ENCODE assay signal across 12 cellular contexts in genomic region chr7:130944997-130945396, GRCh38.
DNase-seq lines count a peak whose midpoint lies in the region; ATAC-seq and TF ChIP-seq lines count a peak whose summit lies in the region.
"Had no signal": no experiment of that assay in that cellular context is flagged by ENCODE, and none has a peak within 500 bp of the region (broad histone marks: within the 10 kb centered on the region; RNA-seq: fewer than 3 reads in every experiment).

No MANE protein-coding gene starts in this region.

- WGBS in upper lobe of left lung, 2 donors: 54 to 64% methylated on average over 1 of the region's 1 CpG

- TF ChIP-seq POLR2A in upper lobe of left lung (IDR thresholded peaks at IDR 0.05): no peak

- H3K4me3 Mint-ChIP-seq in activated T-cell treated with anti-CD3 and anti-CD28 coated beads, Interleukin-2, amount 50 U/mL, for 72 hours: peak overlapping the region; percentile 72 to 96
- H3K4me3 Mint-ChIP-seq in T-helper 17 cell (peak overlapping the region; percentile 85), endothelial cell (ENCODE audit: unreplicated experiment) (no peak overlapping the region)

- H3K36me3 Mint-ChIP-seq in activated T-cell treated with anti-CD3 and anti-CD28 coated beads, Interleukin-2, amount 50 U/mL, for 72 hours (ENCODE audit: insufficient read depth in 2 of 2): peaks cover 31 to 70% of the 10 kb centered on the region in 2 donors
- H3K36me3 Mint-ChIP-seq in T-helper 17 cell (ENCODE audit: low read depth): peaks cover 20% of the 10 kb centered on the region
- H3K36me3 Mint-ChIP-seq in endothelial cell (ENCODE audit: low read depth, unreplicated experiment): no peaks in the 10 kb centered on the region

- H3K9me3 ChIP-seq in T-helper 17 cell (ENCODE audit: control insufficient read depth, low read length, poor library complexity, severe bottlenecking): no peaks in the 10 kb centered on the region
- H3K9me3 ChIP-seq in fibroblast of lung (ENCODE audit: control insufficient read depth, insufficient read depth, low read depth, low read length): no peaks in the 10 kb centered on the region
- H3K9me3 ChIP-seq in upper lobe of left lung: no peaks in the 10 kb centered on the region

- H3K4me1 ChIP-seq in fibroblast of lung (ENCODE audit: control insufficient read depth, extremely low read depth, insufficient read depth, low read length) (peaks cover 20% of the 10 kb centered on the region), upper lobe of left lung (peaks cover 26 to 76% (median 48%) of the 10 kb centered on the region in 4 donors)

- no peak overlapping the region for H3K4me2 ChIP-seq in fibroblast of lung (ENCODE audit: extremely low read depth, insufficient read depth, low read length)

- H3K9me3 Mint-ChIP-seq in activated T-cell treated with anti-CD3 and anti-CD28 coated beads, Interleukin-2, amount 50 U/mL, for 72 hours: no peaks in the 10 kb centered on the region
- no peaks in the 10 kb centered on the region for H3K9me3 Mint-ChIP-seq in endothelial cell (ENCODE audit: unreplicated experiment)

- ATAC-seq in activated T-cell treated with anti-CD3 and anti-CD28 coated beads, Interleukin-2, amount 50 U/mL, for 72 hours (replicated peaks in 1 of 2): peak; percentile 18 to 26
- ATAC-seq in T-helper 17 cell (peak; percentile 3), upper lobe of left lung (ENCODE audit: low FRiP score in 2 of 2) (no peak), HG02852 (IDR thresholded peaks at IDR 0.05; ENCODE audit: unreplicated experiment) (no peak)

- no peak overlapping the region for H3K9ac ChIP-seq in fibroblast of lung (ENCODE audit: insufficient read depth, low read length)

- H3K27ac ChIP-seq in fibroblast of lung (ENCODE audit: insufficient read depth, low read length) (peak overlapping the region; percentile 91), upper lobe of left lung (peak overlapping the region in 3 of 4 donors; percentile 17 to 83 (median 68))

- no peak for TF ChIP-seq EP300 in upper lobe of left lung (IDR thresholded peaks at IDR 0.05)

- no peaks in the 10 kb centered on the region for H4K20me1 ChIP-seq in fibroblast of lung (ENCODE audit: control insufficient read depth, extremely low read depth, insufficient read depth, low read length)

- H3K36me3 ChIP-seq in fibroblast of lung (ENCODE audit: control insufficient read depth, insufficient read depth, low read length): peaks cover 3% of the 10 kb centered on the region
- peaks cover 0 to 24% (median 3%) of the 10 kb centered on the region in 4 donors for H3K36me3 ChIP-seq in upper lobe of left lung

- H3K27ac Mint-ChIP-seq in activated T-cell treated with anti-CD3 and anti-CD28 coated beads, Interleukin-2, amount 50 U/mL, for 72 hours: peak overlapping the region; percentile 98
- H3K27ac Mint-ChIP-seq in T-helper 17 cell (no peak overlapping the region), endothelial cell (ENCODE audit: unreplicated experiment) (no peak overlapping the region)

- H3K27me3 Mint-ChIP-seq in activated T-cell treated with anti-CD3 and anti-CD28 coated beads, Interleukin-2, amount 50 U/mL, for 72 hours (ENCODE audit: low read depth): no peaks in the 10 kb centered on the region
- no peaks in the 10 kb centered on the region for H3K27me3 Mint-ChIP-seq in T-helper 17 cell
- H3K27me3 Mint-ChIP-seq in endothelial cell (ENCODE audit: unreplicated experiment): no peaks in the 10 kb centered on the region

- H3K4me3 ChIP-seq in fibroblast of lung (replicated peaks in 1 of 4; ENCODE audit: control extremely low read depth in 1 of 4, insufficient read depth in 1 of 4, low read depth in 3 of 4, low read length in 4 of 4): no peak overlapping the region
- no peak overlapping the region for H3K4me3 ChIP-seq in upper lobe of left lung

- DNase-seq in activated T-cell treated with anti-CD3 and anti-CD28 coated beads, Interleukin-2, amount 50 U/mL, for 72 hours: no peak
- DNase-seq in activated T-cell treated with anti-CD3 and anti-CD28 coated beads, Interleukin-2, amount 50 U/mL, for 1 hour: no peak
- no peak for DNase-seq in T-helper 17 cell
- DNase-seq in fibroblast of lung (ENCODE audit: low read depth in 2 of 2): no peak
- no peak for DNase-seq in upper lobe of left lung
- no peak for DNase-seq in endothelial cell (ENCODE audit: low spot score)
- no peak for DNase-seq in NCI-H345 treated with DMSO at 0.1 percent for 48 hours (lab: John Stamatoyannopoulos, UW; ENCODE audit: unreplicated experiment)
- DNase-seq: KBM-7; kidney glomerular epithelial cell; NCI-H2081 treated with DMSO at 0.1 percent for 48 hours; stimulated activated CD4-positive, alpha-beta T cell treated with anti-CD3 and anti-CD28 coated beads, Interleukin-1b, Interleukin-23, amount 100 ng/mL, for 48 hours had no signal

- peaks cover 88% of the 10 kb centered on the region for H3K79me2 ChIP-seq in fibroblast of lung (ENCODE audit: control insufficient read depth, insufficient read depth, low read length)

- H2AFZ ChIP-seq in fibroblast of lung (ENCODE audit: low read length): no peak overlapping the region

- peaks cover 82% of the 10 kb centered on the region for H3K4me1 Mint-ChIP-seq in activated T-cell treated with anti-CD3 and anti-CD28 coated beads, Interleukin-2, amount 50 U/mL, for 72 hours (ENCODE audit: low read depth)
- H3K4me1 Mint-ChIP-seq in T-helper 17 cell: peaks cover 80% of the 10 kb centered on the region
- no peaks in the 10 kb centered on the region for H3K4me1 Mint-ChIP-seq in endothelial cell (ENCODE audit: unreplicated experiment)

- no peaks in the 10 kb centered on the region for H3K27me3 ChIP-seq in fibroblast of lung (ENCODE audit: control insufficient read depth, insufficient read depth, low read length)
- H3K27me3 ChIP-seq in upper lobe of left lung: no peaks in the 10 kb centered on the region

- TF ChIP-seq CTCF in fibroblast of lung (conservative IDR thresholded peaks at IDR 0.05 in 1 of 2, IDR thresholded peaks at IDR 0.05 in 1 of 2; ENCODE audit: low read depth in 1 of 2, low read length in 2 of 2) (no peak), upper lobe of left lung (IDR thresholded peaks at IDR 0.05) (no peak), endothelial cell (IDR thresholded peaks at IDR 0.05; ENCODE audit: unreplicated experiment) (no peak)

Comparison
In these comparisons a context has a peak if more than half of its experiments do, and no peak if none do; other contexts are left out.
1. ATAC-seq: peak in activated T-cell treated with anti-CD3 and anti-CD28 coated beads, Interleukin-2, amount 50 U/mL, for 72 hours (2 of 2) and T-helper 17 cell (single experiment); none in upper lobe of left lung (0 of 2) and HG02852 (single experiment).